In the genomic region with DNA sequence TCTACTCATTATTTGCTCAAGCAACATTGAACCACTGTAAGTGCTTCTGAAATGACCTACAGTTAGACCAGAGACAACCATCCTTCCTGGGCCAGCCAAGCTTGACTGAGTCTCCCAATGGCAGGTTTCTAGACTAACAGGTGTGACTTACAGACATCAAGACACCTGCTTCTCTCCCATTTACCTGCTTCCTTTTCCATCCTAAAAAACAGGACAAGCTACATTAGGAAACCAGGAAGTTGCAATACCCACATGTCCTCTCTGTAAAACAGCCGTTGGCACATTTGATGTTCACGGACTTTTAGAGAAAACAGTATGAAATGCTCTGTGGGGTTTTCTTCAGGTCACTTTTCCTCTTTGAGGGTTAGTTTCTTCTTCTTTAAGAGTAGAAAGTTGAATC, we compare ENCODE assay signal across 1 cellular context.
TF ChIP-seq lines count a peak whose summit lies in the region.

No MANE protein-coding gene starts in this region.

TF ChIP-seq in IMR-90, 13 proteins besides CTCF, POLR2A, EP300 and RAD21:
- TF ChIP-seq CHD1 (IDR thresholded peaks at IDR 0.05; ENCODE audit: low read depth, low read length) (no peak), NFE2L2 (IDR thresholded peaks at IDR 0.05; ENCODE audit: low read depth, low read length) (no peak), SMC3 (IDR thresholded peaks at IDR 0.05; ENCODE audit: low read depth, low read length) (no peak), RFX5 (IDR thresholded peaks at IDR 0.05; ENCODE audit: low read depth, low read length) (no peak), MAFK (IDR thresholded peaks at IDR 0.05; ENCODE audit: low read depth, low read length) (no peak), MAZ (IDR thresholded peaks at IDR 0.05; ENCODE audit: borderline replicate concordance, low read depth, low read length) (no peak), RCOR1 (IDR thresholded peaks at IDR 0.05; ENCODE audit: insufficient replicate concordance, low read length) (no peak), MXI1 (IDR thresholded peaks at IDR 0.05; ENCODE audit: borderline replicate concordance, low read depth, low read length) (no peak)
- TF ChIP-seq, protein P1, sequence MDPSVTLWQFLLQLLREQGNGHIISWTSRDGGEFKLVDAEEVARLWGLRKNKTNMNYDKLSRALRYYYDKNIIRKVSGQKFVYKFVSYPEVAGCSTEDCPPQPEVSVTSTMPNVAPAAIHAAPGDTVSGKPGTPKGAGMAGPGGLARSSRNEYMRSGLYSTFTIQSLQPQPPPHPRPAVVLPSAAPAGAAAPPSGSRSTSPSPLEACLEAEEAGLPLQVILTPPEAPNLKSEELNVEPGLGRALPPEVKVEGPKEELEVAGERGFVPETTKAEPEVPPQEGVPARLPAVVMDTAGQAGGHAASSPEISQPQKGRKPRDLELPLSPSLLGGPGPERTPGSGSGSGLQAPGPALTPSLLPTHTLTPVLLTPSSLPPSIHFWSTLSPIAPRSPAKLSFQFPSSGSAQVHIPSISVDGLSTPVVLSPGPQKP (IDR thresholded peaks at IDR 0.05; ENCODE audit: borderline replicate concordance, low read depth, low read length): no peak
- TF ChIP-seq, protein P2, sequence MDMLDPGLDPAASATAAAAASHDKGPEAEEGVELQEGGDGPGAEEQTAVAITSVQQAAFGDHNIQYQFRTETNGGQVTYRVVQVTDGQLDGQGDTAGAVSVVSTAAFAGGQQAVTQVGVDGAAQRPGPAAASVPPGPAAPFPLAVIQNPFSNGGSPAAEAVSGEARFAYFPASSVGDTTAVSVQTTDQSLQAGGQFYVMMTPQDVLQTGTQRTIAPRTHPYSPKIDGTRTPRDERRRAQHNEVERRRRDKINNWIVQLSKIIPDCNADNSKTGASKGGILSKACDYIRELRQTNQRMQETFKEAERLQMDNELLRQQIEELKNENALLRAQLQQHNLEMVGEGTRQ (IDR thresholded peaks at IDR 0.05; ENCODE audit: low read depth, low read length): no peak
